ENCODE assay signal across 25 cellular contexts in the genomic region with DNA sequence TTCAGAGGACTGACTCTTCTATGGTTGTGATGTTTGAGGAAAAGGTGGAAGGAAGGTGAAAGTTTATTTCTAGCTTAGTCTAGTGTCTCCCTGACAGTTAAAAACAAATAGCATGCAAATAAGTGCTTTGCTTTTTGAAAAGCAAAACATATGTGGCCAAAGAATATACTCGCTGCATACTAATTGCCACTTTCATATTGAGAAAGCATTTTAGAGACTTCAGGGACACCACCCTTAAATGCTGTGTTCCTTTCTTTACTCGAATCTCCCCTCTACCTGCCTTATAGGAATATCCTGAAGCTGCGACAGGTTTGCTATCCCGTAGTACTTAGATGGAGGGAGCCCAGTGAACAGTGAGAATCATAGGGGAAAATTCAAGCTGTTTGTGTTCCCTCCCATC. TPM values are rescaled to one million over a fixed set of nuclear protein-coding genes. Genes with fewer than 3 reads are reported as not detected.
"Had no signal": no experiment of that assay in that cellular context is flagged by ENCODE, and none has a peak within 500 bp of the region (broad histone marks: within the 10 kb centered on the region; RNA-seq: fewer than 3 reads in every experiment).

No MANE protein-coding gene starts in this region.

- H3K9me3 ChIP-seq: left ventricle myocardium inferior, prostate gland, thoracic aorta, upper lobe of right lung had no signal

- H3K36me3 Mint-ChIP-seq: activated naive CD8-positive, alpha-beta T cell treated with anti-CD3 and anti-CD28 coated beads for 36 hours; T-cell; WTC11 had no signal

- H3K4me1 ChIP-seq: prostate gland, upper lobe of right lung had no signal

- H3K9me3 Mint-ChIP-seq: activated naive CD8-positive, alpha-beta T cell treated with anti-CD3 and anti-CD28 coated beads for 36 hours; activated T-helper 1 cell treated with anti-CD3 and anti-CD28 coated beads, Interleukin-12 subunit alpha, Interleukin-12 subunit beta, Interleukin-2, Interleukin-4 antibody, amounts not matched to agents 30 ng/mL and 10 ng/mL and 1 ng/mL, durations not matched to agents 14 hours and 24 hours and 36 hours; neural crest cell; T-cell had no signal

- H3K36me3 ChIP-seq: left ventricle myocardium inferior, prostate gland, thoracic aorta, upper lobe of right lung had no signal

- ATAC-seq: activated CD4-positive, alpha-beta T cell treated with anti-CD3 and anti-CD28 coated beads for 36 hours; T-cell; upper lobe of right lung; WTC11 had no signal

- H3K4me3 ChIP-seq: left ventricle myocardium inferior, prostate gland, skin epidermis, thoracic aorta, upper lobe of right lung had no signal

- H3K4me1 Mint-ChIP-seq: activated CD4-positive, alpha-beta T cell treated with anti-CD3 and anti-CD28 coated beads for 36 hours; activated naive CD8-positive, alpha-beta T cell treated with anti-CD3 and anti-CD28 coated beads for 36 hours; T-cell had no signal

- H3K27me3 ChIP-seq: upper lobe of right lung had no signal

- H3K4me3 Mint-ChIP-seq: activated CD4-positive, alpha-beta T cell treated with anti-CD3 and anti-CD28 coated beads for 36 hours; activated naive CD8-positive, alpha-beta T cell treated with anti-CD3 and anti-CD28 coated beads for 36 hours; activated T-helper 1 cell treated with anti-CD3 and anti-CD28 coated beads, Interleukin-12 subunit alpha, Interleukin-12 subunit beta, Interleukin-2, Interleukin-4 antibody, amounts not matched to agents 30 ng/mL and 10 ng/mL and 1 ng/mL, durations not matched to agents 14 hours and 24 hours and 36 hours; neural crest cell; T-cell; WTC11 had no signal

- H3K27ac Mint-ChIP-seq: activated CD4-positive, alpha-beta T cell treated with anti-CD3 and anti-CD28 coated beads for 36 hours; activated naive CD8-positive, alpha-beta T cell treated with anti-CD3 and anti-CD28 coated beads for 36 hours; activated T-helper 1 cell treated with anti-CD3 and anti-CD28 coated beads, Interleukin-12 subunit alpha, Interleukin-12 subunit beta, Interleukin-2, Interleukin-4 antibody, amounts not matched to agents 30 ng/mL and 10 ng/mL and 1 ng/mL, durations not matched to agents 14 hours and 24 hours and 36 hours; T-cell; WTC11 had no signal

- H3K27ac ChIP-seq: left ventricle myocardium inferior, prostate gland, thoracic aorta, upper lobe of right lung had no signal

- DNase-seq: activated CD4-positive, alpha-beta T cell treated with anti-CD3 and anti-CD28 coated beads for 36 hours; activated CD4-positive, alpha-beta T cell treated with anti-CD3 and anti-CD28 coated beads, Interleukin-2, amount 50 U/mL, for 48 hours; activated naive CD4-positive, alpha-beta T cell; activated naive CD8-positive, alpha-beta T cell treated with anti-CD3 and anti-CD28 coated beads for 36 hours; activated T-cell treated with anti-CD3 and anti-CD28 coated beads for 4 hours; amniotic stem cell; dermis blood vessel endothelial cell; effector memory CD4-positive, alpha-beta T cell; foreskin melanocyte; glutamatergic neuron; left ventricle myocardium inferior; right cardiac atrium; stimulated activated CD4-positive, alpha-beta T cell treated with anti-CD3 and anti-CD28 coated beads, Interleukin-2, amount 100 ng/mL, for 48 hours; T-cell; upper lobe of right lung had no signal

- H3K27me3 Mint-ChIP-seq: activated CD4-positive, alpha-beta T cell treated with anti-CD3 and anti-CD28 coated beads for 36 hours; activated naive CD8-positive, alpha-beta T cell treated with anti-CD3 and anti-CD28 coated beads for 36 hours had no signal

RNA-seq across cellular contexts. Expression of a gene that starts 32.1 kb away (rescaled TPM):
- total RNA-seq: activated CD4-positive, alpha-beta T cell treated with anti-CD3 and anti-CD28 coated beads for 36 hours; activated naive CD8-positive, alpha-beta T cell treated with anti-CD3 and anti-CD28 coated beads for 36 hours; activated T-helper 1 cell treated with anti-CD3 and anti-CD28 coated beads, Interleukin-12 subunit alpha, Interleukin-12 subunit beta, Interleukin-2, Interleukin-4 antibody, amounts not matched to agents 30 ng/mL and 10 ng/mL and 1 ng/mL, durations not matched to agents 14 hours and 24 hours and 36 hours; dermis blood vessel endothelial cell; fibroblast of lung; kidney epithelial cell; left ventricle myocardium inferior; mononuclear cell; neural crest cell; osteoblast; prostate gland; right cardiac atrium; T-cell; thoracic aorta; upper lobe of right lung; WTC11 had no signal
- polyA plus RNA-seq: fibroblast of lung, right cardiac atrium had no signal
